28 cellular contexts compared by ENCODE assay signal in genomic region chr11:112401036-112401769, GRCh38.
DNase-seq lines count a peak whose midpoint lies in the region; ATAC-seq, FAIRE-seq and TF ChIP-seq lines count a peak whose summit lies in the region.
"Had no signal": no experiment of that assay in that cellular context is flagged by ENCODE, and none has a peak within 500 bp of the region (broad histone marks: within the 10 kb centered on the region; RNA-seq: fewer than 3 reads in every experiment).

No MANE protein-coding gene starts in this region.

- H2AFZ ChIP-seq in H1 (ENCODE audit: low read length): no peak overlapping the region

- H3K36me3 ChIP-seq in H1 (ENCODE audit: control insufficient read depth in 2 of 4, insufficient read depth in 4 of 4, low read length in 3 of 4) (no peaks in the 10 kb centered on the region), mucosa of descending colon (ENCODE audit: low read depth) (no peaks in the 10 kb centered on the region)
- H3K36me3 ChIP-seq: BE2C, cardiac muscle cell, thoracic aorta, vagina, WERI-Rb-1 had no signal

- no peaks in the 10 kb centered on the region for H3K27me3 ChIP-seq in H1 (replicated peaks in 1 of 4; ENCODE audit: control insufficient read depth in 3 of 4, extremely low read depth in 1 of 4, insufficient read depth in 3 of 4, low read length in 3 of 4)
- H3K27me3 ChIP-seq: BE2C, cardiac muscle cell, vagina had no signal

- no peak overlapping the region for H3K56ac ChIP-seq in H1 (replicated peaks; ENCODE audit: insufficient read length, low read depth, low read length)

- no peak overlapping the region for H2BK15ac ChIP-seq in H1 (ENCODE audit: low read length)

- H2BK20ac ChIP-seq in H1 (ENCODE audit: low read length): no peak overlapping the region

- no peak for TF ChIP-seq EP300 in H1 (IDR thresholded peaks at IDR 0.05; ENCODE audit: borderline replicate concordance in 1 of 2, low read depth in 2 of 2, low read length in 2 of 2)

- no peak for ATAC-seq in mucosa of descending colon
- ATAC-seq in HG03432 (IDR thresholded peaks at IDR 0.05; ENCODE audit: unreplicated experiment): no peak
- ATAC-seq: activated T-cell treated with anti-CD3 and anti-CD28 coated beads, Interleukin-2, amount 50 U/mL, for 4 hours; sciatic nerve had no signal

- intact Hi-C loops in mucosa of descending colon (cut with DNase I, micrococcal nuclease): no loop called here

- TF ChIP-seq RAD21 in H1 (IDR thresholded peaks at IDR 0.05 in 1 of 2, conservative IDR thresholded peaks at IDR 0.05 in 1 of 2; ENCODE audit: low read depth in 2 of 2, low read length in 2 of 2): no peak

- no peak overlapping the region for H3K23ac ChIP-seq in H1 (ENCODE audit: insufficient read length)

- POLR2A ChIA-PET in H1 (lab: Charles Lee; ENCODE audit: partially characterized antibody): no interaction called here

- no peak overlapping the region for H3K9ac ChIP-seq in H1 (replicated peaks in 1 of 4; ENCODE audit: extremely low read depth in 1 of 4, low read depth in 3 of 4, low read length in 3 of 4)

- H3K27ac ChIP-seq in H1 (ENCODE audit: low read depth, low read length): no peak overlapping the region
- H3K27ac ChIP-seq: cardiac muscle cell, SK-N-MC, thoracic aorta, vagina, WERI-Rb-1 had no signal

- H4K20me1 ChIP-seq in H1 (replicated peaks in 1 of 2; ENCODE audit: control insufficient read depth in 1 of 2, insufficient read depth in 2 of 2, low read length in 2 of 2): no peaks in the 10 kb centered on the region

- no peaks in the 10 kb centered on the region for H3K9me3 ChIP-seq in H1 (ENCODE audit: insufficient read depth in 2 of 2, low read depth in 1 of 2, low read length in 1 of 2)
- no peaks in the 10 kb centered on the region for H3K9me3 ChIP-seq in mucosa of descending colon
- H3K9me3 ChIP-seq: BE2C, thoracic aorta, vagina had no signal

- no peaks in the 10 kb centered on the region for H3K4me1 ChIP-seq in H1 (replicated peaks in 1 of 4; ENCODE audit: control insufficient read depth in 3 of 4, insufficient read depth in 4 of 4, low read length in 3 of 4)
- no peaks in the 10 kb centered on the region for H3K4me1 ChIP-seq in mucosa of descending colon (ENCODE audit: low read depth)
- H3K4me1 ChIP-seq: BE2C, vagina had no signal

- 87% methylated on average over 7 of the region's 7 CpGs; no CpG with 5 or more reads in 1 of the 2 experiments for WGBS in H1 (ENCODE audit: extremely low coverage in 1 of 2, insufficient coverage in 1 of 2, insufficient read length in 1 of 2, insufficient replicate concordance in 2 of 2, low coverage in 1 of 2, low lambda C conversion rate in 2 of 2, missing lambda C conversion rate in 1 of 2), 2 experiments

- CTCF ChIA-PET in H1 (lab: Charles Lee; ENCODE audit: partially characterized antibody): no interaction called here

- TF ChIP-seq POLR2A in H1 (IDR thresholded peaks at IDR 0.05; ENCODE audit: control extremely low read depth in 1 of 2, low read depth in 2 of 2, low read length in 2 of 2): no peak

- H2BK120ac ChIP-seq in H1 (replicated peaks; ENCODE audit: low read depth, low read length): no peak overlapping the region

- no peaks in the 10 kb centered on the region for H3K79me2 ChIP-seq in H1 (ENCODE audit: control insufficient read depth in 1 of 2, insufficient read depth in 2 of 2, low read length in 2 of 2)

- H4K91ac ChIP-seq in H1 (replicated peaks; ENCODE audit: insufficient read length, low read length): no peak overlapping the region

- H2BK12ac ChIP-seq in H1 (ENCODE audit: low read depth, low read length): no peak overlapping the region

- H3K23me2 ChIP-seq in H1 (ENCODE audit: low read depth, low read length): peaks cover 3% of the 10 kb centered on the region; the same call in 1 of the 2 replicates

- H3K14ac ChIP-seq in H1 (ENCODE audit: insufficient read length): no peak overlapping the region

- no peak overlapping the region for H3K18ac ChIP-seq in H1 (ENCODE audit: extremely low read depth, low read length)

- peak overlapping the region; percentile 44 for H3K4ac ChIP-seq in H1 (replicated peaks; ENCODE audit: insufficient read length, low read depth, low read length)

- FAIRE-seq in H1 (lab: Jason Lieb, UNC): no peak

- DNase-seq in NOMO-1 treated with DMSO at 0.1 percent for 48 hours (lab: John Stamatoyannopoulos, UW; ENCODE audit: unreplicated experiment) (peak; percentile 27), NOMO-1 treated with dmso at 0.1 percent for 144 hours (lab: John Stamatoyannopoulos, UW; ENCODE audit: unreplicated experiment) (no peak), NCI-H69 (lab: John Stamatoyannopoulos, UW) (peak; percentile 63), H1 (ENCODE audit: low read depth in 1 of 2, low spot score in 2 of 2) (no peak), renal cortical epithelial cell (ENCODE audit: low read depth) (peak; percentile 57), mucosa of descending colon (no peak), NCI-H1417 (lab: John Stamatoyannopoulos, UW) (no peak)
- DNase-seq: activated CD4-positive, alpha-beta T cell treated with anti-CD3 and anti-CD28 coated beads, Interleukin-2, amount 10 ng/mL, durations not matched to agents 24 days and 14 days; activated naive CD4-positive, alpha-beta T cell; activated T-cell treated with anti-CD3 and anti-CD28 coated beads, Interleukin-2, amount 50 U/mL, for 4 hours; amniotic stem cell; BE2C; cortex of kidney; endodermal cell; GOT3; kidney glomerular epithelial cell; NCI-H1105 treated with DMSO at 0.1 percent for 48 hours; NCI-H2107; NCI-H510A; posterior cingulate gyrus; stimulated activated naive CD4-positive, alpha-beta T cell treated with Interleukin-2 at 50 U/mL for 16 hours; WERI-Rb-1 had no signal

- no peak overlapping the region for H4K8ac ChIP-seq in H1 (ENCODE audit: extremely low read depth, insufficient read depth, low read length)

- no peaks in the 10 kb centered on the region for H3K79me1 ChIP-seq in H1 (ENCODE audit: low read depth, low read length)

- H2AK5ac ChIP-seq in H1 (ENCODE audit: low read depth, low read length): no peak overlapping the region

- no peak overlapping the region for H2BK5ac ChIP-seq in H1 (ENCODE audit: low read depth, low read length)

- no peak for TF ChIP-seq CTCF in H1 (IDR thresholded peaks at IDR 0.05; ENCODE audit: control extremely low read depth in 1 of 3, insufficient read depth in 1 of 3, low read depth in 1 of 3, low read length in 3 of 3)
- no peak for TF ChIP-seq CTCF in mucosa of descending colon (IDR thresholded peaks at IDR 0.05)

- no peak overlapping the region for H3K4me3 ChIP-seq in H1 (ENCODE audit: extremely low read depth in 1 of 4, insufficient read depth in 2 of 4, low read depth in 3 of 4, low read length in 4 of 4)
- H3K4me3 ChIP-seq in mucosa of descending colon: no peak overlapping the region
- H3K4me3 ChIP-seq: cardiac muscle cell, SK-N-MC, thoracic aorta, vagina had no signal

- no peak overlapping the region for H4K5ac ChIP-seq in H1 (ENCODE audit: insufficient read length, low read depth, low read length)

- H3K4me2 ChIP-seq in H1 (ENCODE audit: insufficient read depth in 1 of 2, low read depth in 2 of 2, low read length in 2 of 2): no peak overlapping the region

TF ChIP-seq in H1, 55 proteins besides CTCF, POLR2A, EP300 and RAD21:
- TF ChIP-seq KDM5A (IDR thresholded peaks at IDR 0.05; ENCODE audit: low read length) (no peak), POU5F1 (IDR thresholded peaks at IDR 0.05; ENCODE audit: low read depth, low read length) (no peak), JUN (IDR thresholded peaks at IDR 0.05; ENCODE audit: low read depth, low read length) (no peak), TEAD4 (IDR thresholded peaks at IDR 0.05; ENCODE audit: low read depth, low read length) (no peak), CEBPB (IDR thresholded peaks at IDR 0.05; ENCODE audit: low read depth, low read length) (no peak), CTBP2 (IDR thresholded peaks at IDR 0.05; ENCODE audit: borderline replicate concordance, insufficient read depth, insufficient read length, low read length) (no peak)

Comparison
In these comparisons a context has a peak if more than half of its experiments do, and no peak if none do; other contexts are left out.
1. DNase-seq: peak in NOMO-1 treated with DMSO at 0.1 percent for 48 hours (single experiment), NCI-H69 (single experiment) and renal cortical epithelial cell (single experiment); none in NOMO-1 treated with dmso at 0.1 percent for 144 hours (single experiment), H1 (0 of 2), mucosa of descending colon (0 of 3) and NCI-H1417 (0 of 3).